In genomic region chr6:36678488-36679042, GRCh38 we compare ENCODE assay signal across 8 cellular contexts. TPM values are rescaled to one million over a fixed set of nuclear protein-coding genes. Genes with fewer than 3 reads are reported as not detected.
DNase-seq lines count a peak whose midpoint lies in the region; ATAC-seq and TF ChIP-seq lines count a peak whose summit lies in the region.

Gene CDKN1A (plus strand): TSS chr6:36678714. CDS start chr6:36684102, 5,388 bp downstream.

- DNase-seq in GM04503 (ENCODE audit: low read depth): peak; percentile 79
- peak; percentile 79 for DNase-seq in NCI-H1436 (lab: John Stamatoyannopoulos, UW)
- DNase-seq in amniotic stem cell (lab: John Stamatoyannopoulos, UW): peak; percentile 90
- peak; percentile 92 for DNase-seq in left ventricle myocardium inferior
- peak; percentile 95 for DNase-seq in prostate gland (ENCODE audit: low spot score)

- peaks cover 10% of the 10 kb centered on the region for H3K36me3 ChIP-seq in left ventricle myocardium inferior
- H3K36me3 ChIP-seq in prostate gland: no peaks in the 10 kb centered on the region
- peaks cover 3% of the 10 kb centered on the region for H3K36me3 ChIP-seq in urinary bladder (ENCODE audit: insufficient read depth)

- no peak for TF ChIP-seq CTCF in left ventricle myocardium inferior (IDR thresholded peaks at IDR 0.05; ENCODE audit: borderline replicate concordance)
- peak in 3 of 4 experiments; percentile 18 to 66 (median 48) for TF ChIP-seq CTCF in prostate gland (IDR thresholded peaks at IDR 0.05)

- H3K27me3 ChIP-seq in left ventricle myocardium inferior (ENCODE audit: low read depth): no peaks in the 10 kb centered on the region
- H3K27me3 ChIP-seq in prostate gland (replicated peaks; ENCODE audit: insufficient read depth): no peaks in the 10 kb centered on the region

- intact Hi-C loops in T-helper 1 cell treated with Interleukin-12 subunit alpha and Interleukin-12 subunit beta and Interleukin-4 antibody, amounts not matched to agents 30 ng/mL and 1 ng/mL, for 36 hours (cut with micrococcal nuclease): loop anchor here (5.0 kb wide), 2 partner anchors 234 to 754 kb away; partner anchors contain the start of gene CMTR1
- intact Hi-C loops in left ventricle myocardium inferior (cut with micrococcal nuclease): no loop called here
- intact Hi-C loops in prostate gland (cut with DNase I): loop anchor here (1.0 kb wide), 1 partner anchor 84 kb away; the partner anchor contains the start of gene SRSF3

- ATAC-seq in HG02642 (IDR thresholded peaks at IDR 0.05; ENCODE audit: poor library complexity, unreplicated experiment): peak; percentile 56

- H3K4me1 ChIP-seq in left ventricle myocardium inferior (peaks cover 72% of the 10 kb centered on the region), prostate gland (replicated peaks) (no peaks in the 10 kb centered on the region), urinary bladder (ENCODE audit: insufficient read depth) (no peaks in the 10 kb centered on the region)

- H3K27ac ChIP-seq in left ventricle myocardium inferior (replicated peaks) (peak within 1 kb of the TSS; percentile 99), prostate gland (peak within 1 kb of the TSS; percentile 89 to 92), urinary bladder (ENCODE audit: low read depth) (peak within 1 kb of the TSS; percentile 95)

- no peaks in the 10 kb centered on the region for H3K9me3 ChIP-seq in left ventricle myocardium inferior (replicated peaks)
- H3K9me3 ChIP-seq in prostate gland: no peaks in the 10 kb centered on the region

- H3K4me3 ChIP-seq in left ventricle myocardium inferior (peak within 1 kb of the TSS; percentile 98), prostate gland (peak within 1 kb of the TSS; percentile 67 to 68), urinary bladder (ENCODE audit: low read depth, low read length) (peak within 1 kb of the TSS; percentile 79)

- under 1% methylated on average over 27 of the region's 63 CpGs for WGBS in prostate gland
- WGBS in urinary bladder: under 1% methylated on average over 63 of the region's 63 CpGs

- TF ChIP-seq POLR2A in prostate gland (IDR thresholded peaks at IDR 0.05): peak; percentile 100

RNA-seq across cellular contexts. Expression of gene CDKN1A, which starts in this region (rescaled TPM):
- 250 and 260 TPM in 2 replicates for total RNA-seq in T-helper 1 cell treated with Interleukin-12 subunit alpha and Interleukin-12 subunit beta and Interleukin-4 antibody, amounts not matched to agents 30 ng/mL and 1 ng/mL, for 36 hours
- total RNA-seq in left ventricle myocardium inferior (67.2 TPM), prostate gland (100 to 1,000 TPM in 1 of 2 donors, 10 to 100 TPM in 1; 69.7 to 148 TPM), urinary bladder (27.4 TPM)
- 127 TPM for polyA plus RNA-seq in urinary bladder

Comparison
In these comparisons a context has a peak if more than half of its experiments do, and no peak if none do; other contexts are left out.
1. Peak in every context shown above with its lines: DNase-seq, ATAC-seq, H3K4me3 ChIP-seq and H3K27ac ChIP-seq.